ENCODE assay signal across 15 cellular contexts in the genomic region with DNA sequence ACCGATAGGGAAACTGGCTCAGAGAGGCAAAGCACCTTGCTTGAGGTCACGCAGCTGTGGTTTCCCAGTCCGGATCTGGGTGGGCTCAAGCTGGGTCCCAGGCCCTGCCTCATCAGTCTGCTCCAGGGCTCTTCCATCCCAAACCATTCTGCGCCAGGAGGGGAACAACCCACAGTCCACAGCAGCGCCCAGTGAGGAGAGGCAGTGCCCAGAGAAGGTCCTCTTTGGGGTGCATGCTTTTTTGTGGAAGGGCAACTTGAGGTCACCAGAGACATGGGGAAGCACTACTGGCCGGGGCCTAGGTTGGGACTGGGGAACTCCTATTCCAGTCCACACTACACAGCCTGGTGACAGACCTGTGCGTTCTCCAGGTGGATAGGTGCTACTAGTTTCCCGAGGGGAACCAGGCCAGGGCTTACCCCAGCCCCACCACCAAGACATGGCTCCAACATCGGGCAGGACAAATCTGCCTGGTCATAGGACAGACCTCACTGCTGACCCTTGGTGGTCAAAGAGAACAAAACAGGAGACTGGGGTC.
DNase-seq lines count a peak whose midpoint lies in the region; ATAC-seq and TF ChIP-seq lines count a peak whose summit lies in the region.
"Had no signal": no experiment of that assay in that cellular context is flagged by ENCODE, and none has a peak within 500 bp of the region (broad histone marks: within the 10 kb centered on the region; RNA-seq: fewer than 3 reads in every experiment).

No MANE protein-coding gene starts in this region.

- H2AFZ ChIP-seq in osteoblast (ENCODE audit: low read length): no peak overlapping the region

- DNase-seq in natural killer cell (peak; percentile 11), coronary artery (ENCODE audit: low spot score) (peak; percentile 58), osteoblast (ENCODE audit: insufficient read length, low spot score, missing footprints) (peak; percentile 30), NCI-H2029 (lab: John Stamatoyannopoulos, UW) (no peak)
- no peak for DNase-seq in natural killer cell treated with Interleukin-12 subunit alpha and Interleukin-12 subunit beta and Interleukin-15 and Interleukin-18, amount 100 ng/mL, for 72 hours (ENCODE audit: low spot score)
- DNase-seq: CD8-positive, alpha-beta memory T cell; DND-41; GDM1; NCI-H1092; NCI-H1694; NCI-H446 treated with DMSO at 0.1 percent for 48 hours; NCI-H748 treated with DMSO at 0.1 percent for 48 hours had no signal

- H3K4me3 ChIP-seq in coronary artery (no peak overlapping the region), osteoblast (ENCODE audit: insufficient read depth, low read length) (no peak overlapping the region)

- H3K27ac Mint-ChIP-seq in natural killer cell: peak overlapping the region in 1 of 2 donors; percentile 84
- H3K27ac Mint-ChIP-seq in natural killer cell treated with Interleukin-12 subunit alpha and Interleukin-12 subunit beta and Interleukin-15 and Interleukin-18, amount 100 ng/mL, for 72 hours: peak overlapping the region in 1 of 2 donors; percentile 70

- no peak overlapping the region for H3K4me3 Mint-ChIP-seq in natural killer cell
- H3K4me3 Mint-ChIP-seq in natural killer cell treated with Interleukin-12 subunit alpha and Interleukin-12 subunit beta and Interleukin-15 and Interleukin-18, amount 100 ng/mL, for 72 hours: no peak overlapping the region

- intact Hi-C loops in natural killer cell (cut with micrococcal nuclease): no loop called here

- no peaks in the 10 kb centered on the region for H3K79me2 ChIP-seq in osteoblast (ENCODE audit: insufficient read depth, low read length)

- H3K4me2 ChIP-seq in osteoblast (ENCODE audit: insufficient read depth, low read length): no peak overlapping the region
- H3K4me2 ChIP-seq: KMS-11 had no signal

- H3K36me3 Mint-ChIP-seq in natural killer cell: no peaks in the 10 kb centered on the region
- H3K36me3 Mint-ChIP-seq in natural killer cell treated with Interleukin-12 subunit alpha and Interleukin-12 subunit beta and Interleukin-15 and Interleukin-18, amount 100 ng/mL, for 72 hours: no peaks in the 10 kb centered on the region
- H3K36me3 Mint-ChIP-seq: CD8-positive, alpha-beta memory T cell had no signal

- ATAC-seq in natural killer cell (no peak), GM21576 (IDR thresholded peaks at IDR 0.05; ENCODE audit: unreplicated experiment) (no peak), GM18873 (IDR thresholded peaks at IDR 0.05; ENCODE audit: low FRiP score, unreplicated experiment) (no peak)
- no peak for ATAC-seq in natural killer cell treated with Interleukin-12 subunit alpha and Interleukin-12 subunit beta and Interleukin-15 and Interleukin-18, amount 100 ng/mL, for 72 hours

- no peaks in the 10 kb centered on the region for H3K36me3 ChIP-seq in osteoblast (ENCODE audit: insufficient read depth, low read length)

- H3K27me3 Mint-ChIP-seq in natural killer cell (ENCODE audit: low read depth in 2 of 2): no peaks in the 10 kb centered on the region
- H3K27me3 Mint-ChIP-seq in natural killer cell treated with Interleukin-12 subunit alpha and Interleukin-12 subunit beta and Interleukin-15 and Interleukin-18, amount 100 ng/mL, for 72 hours: no peaks in the 10 kb centered on the region

- no peaks in the 10 kb centered on the region for H3K27me3 ChIP-seq in osteoblast (ENCODE audit: insufficient read depth, low read length)

- H3K4me1 Mint-ChIP-seq in natural killer cell: peaks cover 10 to 21% of the 10 kb centered on the region in 2 donors
- peaks cover 11 to 13% of the 10 kb centered on the region in 2 donors for H3K4me1 Mint-ChIP-seq in natural killer cell treated with Interleukin-12 subunit alpha and Interleukin-12 subunit beta and Interleukin-15 and Interleukin-18, amount 100 ng/mL, for 72 hours (ENCODE audit: low read depth in 2 of 2)

- H3K27ac ChIP-seq in coronary artery: no peak overlapping the region
- H3K27ac ChIP-seq in osteoblast (ENCODE audit: low read depth, low read length): no peak overlapping the region
- H3K27ac ChIP-seq: KMS-11 had no signal

- no peaks in the 10 kb centered on the region for H3K9me3 ChIP-seq in osteoblast (ENCODE audit: low read depth, low read length)

- TF ChIP-seq CTCF in natural killer cell (IDR thresholded peaks at IDR 0.05): no peak
- TF ChIP-seq CTCF in coronary artery (IDR thresholded peaks at IDR 0.05): no peak
- no peak for TF ChIP-seq CTCF in osteoblast (IDR thresholded peaks at IDR 0.05; ENCODE audit: extremely low read depth, low read depth, low read length)

- H3K9me3 Mint-ChIP-seq in natural killer cell: no peaks in the 10 kb centered on the region
- no peaks in the 10 kb centered on the region for H3K9me3 Mint-ChIP-seq in natural killer cell treated with Interleukin-12 subunit alpha and Interleukin-12 subunit beta and Interleukin-15 and Interleukin-18, amount 100 ng/mL, for 72 hours
- H3K9me3 Mint-ChIP-seq: CD8-positive, alpha-beta memory T cell had no signal

- H4K20me1 ChIP-seq in osteoblast (ENCODE audit: insufficient read depth, low read length): no peaks in the 10 kb centered on the region

- peaks cover 11% of the 10 kb centered on the region for H3K4me1 ChIP-seq in osteoblast (ENCODE audit: insufficient read depth, low read length)

Comparison
In these comparisons a context has a peak if more than half of its experiments do, and no peak if none do; other contexts are left out.
1. DNase-seq: peak in natural killer cell (single experiment), coronary artery (single experiment) and osteoblast (single experiment); none in natural killer cell treated with Interleukin-12 subunit alpha and Interleukin-12 subunit beta and Interleukin-15 and Interleukin-18, amount 100 ng/mL, for 72 hours (single experiment) and NCI-H2029 (single experiment).